1 cellular context compared by ENCODE assay signal in the genomic region with DNA sequence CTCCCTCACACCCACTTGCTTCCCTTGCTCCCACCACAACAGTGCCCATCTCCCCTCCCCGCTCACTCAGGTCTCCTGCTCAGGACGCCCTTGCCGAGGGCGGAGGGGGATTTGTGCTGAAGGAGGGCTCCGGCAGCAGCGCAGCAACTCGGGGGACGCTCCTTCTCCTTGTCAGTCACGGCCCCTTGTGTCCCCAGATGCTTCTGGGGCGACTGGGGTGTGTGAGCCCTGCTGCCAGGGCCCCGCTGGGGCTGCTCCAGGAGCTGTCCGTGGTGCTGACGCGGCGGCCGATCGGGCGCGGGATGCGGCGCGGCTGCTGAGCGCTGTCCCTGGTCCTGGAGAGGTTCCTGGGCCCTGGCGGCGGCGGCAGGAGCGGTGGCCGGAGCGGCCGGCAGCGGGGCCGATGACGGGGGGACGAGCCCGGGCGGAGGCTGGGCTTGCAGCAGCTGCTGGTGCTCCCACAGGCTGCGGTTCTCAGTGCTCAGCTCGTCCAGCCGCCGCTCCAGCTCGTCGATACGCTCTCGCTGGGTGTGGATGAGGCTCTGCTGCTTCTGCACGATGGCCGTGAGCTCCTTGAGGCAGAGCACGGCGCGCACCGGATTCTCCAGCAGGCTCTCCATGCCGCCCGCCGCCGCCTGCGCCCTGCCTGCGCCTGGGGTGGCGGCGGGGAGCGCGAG.
TF ChIP-seq lines count a peak whose summit lies in the region.
"Not testable (repeated sequence)": the region's sequence is repeated elsewhere in the genome, so short reads cannot be mapped to it uniquely, and the experiment has no call there.

No MANE protein-coding gene starts in this region.

TF ChIP-seq in HepG2, 621 proteins besides CTCF, POLR2A, EP300 and RAD21 (continued from another document and continues in another):
- TF ChIP-seq, protein P1, sequence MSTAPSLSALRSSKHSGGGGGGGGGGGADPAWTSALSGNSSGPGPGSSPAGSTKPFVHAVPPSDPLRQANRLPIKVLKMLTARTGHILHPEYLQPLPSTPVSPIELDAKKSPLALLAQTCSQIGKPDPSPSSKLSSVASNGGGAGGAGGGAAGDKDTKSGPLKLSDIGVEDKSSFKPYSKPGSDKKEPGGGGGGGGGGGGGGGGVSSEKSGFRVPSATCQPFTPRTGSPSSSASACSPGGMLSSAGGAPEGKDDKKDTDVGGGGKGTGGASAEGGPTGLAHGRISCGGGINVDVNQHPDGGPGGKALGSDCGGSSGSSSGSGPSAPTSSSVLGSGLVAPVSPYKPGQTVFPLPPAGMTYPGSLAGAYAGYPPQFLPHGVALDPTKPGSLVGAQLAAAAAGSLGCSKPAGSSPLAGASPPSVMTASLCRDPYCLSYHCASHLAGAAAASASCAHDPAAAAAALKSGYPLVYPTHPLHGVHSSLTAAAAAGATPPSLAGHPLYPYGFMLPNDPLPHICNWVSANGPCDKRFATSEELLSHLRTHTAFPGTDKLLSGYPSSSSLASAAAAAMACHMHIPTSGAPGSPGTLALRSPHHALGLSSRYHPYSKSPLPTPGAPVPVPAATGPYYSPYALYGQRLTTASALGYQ (CRISPR knock-in tag; IDR thresholded peaks at IDR 0.05): peak; percentile 74
- not testable (repeated sequence) for TF ChIP-seq SOX13 (IDR thresholded peaks at IDR 0.05)
- TF ChIP-seq SOX13 (CRISPR knock-in tag; conservative IDR thresholded peaks at IDR 0.05 in 1 of 2, IDR thresholded peaks at IDR 0.05 in 1 of 2) (0 out of 4 replicates have a peak, but pooled peaks of 1 of the 2 experiments have one; percentile 27), ZFP90 (CRISPR knock-in tag; IDR thresholded peaks at IDR 0.05; ENCODE audit: borderline replicate concordance) (peak; percentile 91; the same call in 1 of the 2 replicates), RARA (CRISPR knock-in tag; IDR thresholded peaks at IDR 0.05) (peak; percentile 53; the same call in 1 of the 2 replicates), ZSCAN20 (CRISPR knock-in tag; IDR thresholded peaks at IDR 0.05; ENCODE audit: borderline replicate concordance) (peak; percentile 91; the same call in 1 of the 2 replicates), MED13 (CRISPR knock-in tag; IDR thresholded peaks at IDR 0.05) (peak; percentile 93), IRF2 (CRISPR knock-in tag; IDR thresholded peaks at IDR 0.05) (peak; percentile 58; the same call in 1 of the 2 replicates), TAF1 (CRISPR knock-in tag; IDR thresholded peaks at IDR 0.05) (peak; percentile 26; the same call in 1 of the 2 replicates), JARID2 (CRISPR knock-in tag; IDR thresholded peaks at IDR 0.05; ENCODE audit: insufficient replicate concordance) (peak; percentile 35), ZNF773 (CRISPR knock-in tag; IDR thresholded peaks at IDR 0.05; ENCODE audit: borderline replicate concordance) (peak; percentile 87; the same call in 1 of the 2 replicates), ZNF124 (CRISPR knock-in tag; IDR thresholded peaks at IDR 0.05) (peak; percentile 74; the same call in 1 of the 2 replicates), ZFP1 (CRISPR knock-in tag; IDR thresholded peaks at IDR 0.05) (peak; percentile 51; the same call in 1 of the 2 replicates)
- TF ChIP-seq, protein P2, sequence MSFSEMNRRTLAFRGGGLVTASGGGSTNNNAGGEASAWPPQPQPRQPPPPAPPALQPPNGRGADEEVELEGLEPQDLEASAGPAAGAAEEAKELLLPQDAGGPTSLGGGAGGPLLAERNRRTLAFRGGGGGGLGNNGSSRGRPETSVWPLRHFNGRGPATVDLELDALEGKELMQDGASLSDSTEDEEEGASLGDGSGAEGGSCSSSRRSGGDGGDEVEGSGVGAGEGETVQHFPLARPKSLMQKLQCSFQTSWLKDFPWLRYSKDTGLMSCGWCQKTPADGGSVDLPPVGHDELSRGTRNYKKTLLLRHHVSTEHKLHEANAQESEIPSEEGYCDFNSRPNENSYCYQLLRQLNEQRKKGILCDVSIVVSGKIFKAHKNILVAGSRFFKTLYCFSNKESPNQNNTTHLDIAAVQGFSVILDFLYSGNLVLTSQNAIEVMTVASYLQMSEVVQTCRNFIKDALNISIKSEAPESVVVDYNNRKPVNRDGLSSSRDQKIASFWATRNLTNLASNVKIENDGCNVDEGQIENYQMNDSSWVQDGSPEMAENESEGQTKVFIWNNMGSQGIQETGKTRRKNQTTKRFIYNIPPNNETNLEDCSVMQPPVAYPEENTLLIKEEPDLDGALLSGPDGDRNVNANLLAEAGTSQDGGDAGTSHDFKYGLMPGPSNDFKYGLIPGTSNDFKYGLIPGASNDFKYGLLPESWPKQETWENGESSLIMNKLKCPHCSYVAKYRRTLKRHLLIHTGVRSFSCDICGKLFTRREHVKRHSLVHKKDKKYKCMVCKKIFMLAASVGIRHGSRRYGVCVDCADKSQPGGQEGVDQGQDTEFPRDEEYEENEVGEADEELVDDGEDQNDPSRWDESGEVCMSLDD (CRISPR knock-in tag; IDR thresholded peaks at IDR 0.05; ENCODE audit: borderline replicate concordance): peak; percentile 82
- TF ChIP-seq, protein P3, sequence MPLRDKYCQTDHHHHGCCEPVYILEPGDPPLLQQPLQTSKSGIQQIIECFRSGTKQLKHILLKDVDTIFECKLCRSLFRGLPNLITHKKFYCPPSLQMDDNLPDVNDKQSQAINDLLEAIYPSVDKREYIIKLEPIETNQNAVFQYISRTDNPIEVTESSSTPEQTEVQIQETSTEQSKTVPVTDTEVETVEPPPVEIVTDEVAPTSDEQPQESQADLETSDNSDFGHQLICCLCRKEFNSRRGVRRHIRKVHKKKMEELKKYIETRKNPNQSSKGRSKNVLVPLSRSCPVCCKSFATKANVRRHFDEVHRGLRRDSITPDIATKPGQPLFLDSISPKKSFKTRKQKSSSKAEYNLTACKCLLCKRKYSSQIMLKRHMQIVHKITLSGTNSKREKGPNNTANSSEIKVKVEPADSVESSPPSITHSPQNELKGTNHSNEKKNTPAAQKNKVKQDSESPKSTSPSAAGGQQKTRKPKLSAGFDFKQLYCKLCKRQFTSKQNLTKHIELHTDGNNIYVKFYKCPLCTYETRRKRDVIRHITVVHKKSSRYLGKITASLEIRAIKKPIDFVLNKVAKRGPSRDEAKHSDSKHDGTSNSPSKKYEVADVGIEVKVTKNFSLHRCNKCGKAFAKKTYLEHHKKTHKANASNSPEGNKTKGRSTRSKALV (CRISPR knock-in tag; IDR thresholded peaks at IDR 0.05): peak; percentile 69
- TF ChIP-seq, protein P4, sequence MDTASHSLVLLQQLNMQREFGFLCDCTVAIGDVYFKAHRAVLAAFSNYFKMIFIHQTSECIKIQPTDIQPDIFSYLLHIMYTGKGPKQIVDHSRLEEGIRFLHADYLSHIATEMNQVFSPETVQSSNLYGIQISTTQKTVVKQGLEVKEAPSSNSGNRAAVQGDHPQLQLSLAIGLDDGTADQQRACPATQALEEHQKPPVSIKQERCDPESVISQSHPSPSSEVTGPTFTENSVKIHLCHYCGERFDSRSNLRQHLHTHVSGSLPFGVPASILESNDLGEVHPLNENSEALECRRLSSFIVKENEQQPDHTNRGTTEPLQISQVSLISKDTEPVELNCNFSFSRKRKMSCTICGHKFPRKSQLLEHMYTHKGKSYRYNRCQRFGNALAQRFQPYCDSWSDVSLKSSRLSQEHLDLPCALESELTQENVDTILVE (CRISPR knock-in tag; IDR thresholded peaks at IDR 0.05): peak; percentile 70; the same call in 1 of the 2 replicates
- TF ChIP-seq, protein P5, sequence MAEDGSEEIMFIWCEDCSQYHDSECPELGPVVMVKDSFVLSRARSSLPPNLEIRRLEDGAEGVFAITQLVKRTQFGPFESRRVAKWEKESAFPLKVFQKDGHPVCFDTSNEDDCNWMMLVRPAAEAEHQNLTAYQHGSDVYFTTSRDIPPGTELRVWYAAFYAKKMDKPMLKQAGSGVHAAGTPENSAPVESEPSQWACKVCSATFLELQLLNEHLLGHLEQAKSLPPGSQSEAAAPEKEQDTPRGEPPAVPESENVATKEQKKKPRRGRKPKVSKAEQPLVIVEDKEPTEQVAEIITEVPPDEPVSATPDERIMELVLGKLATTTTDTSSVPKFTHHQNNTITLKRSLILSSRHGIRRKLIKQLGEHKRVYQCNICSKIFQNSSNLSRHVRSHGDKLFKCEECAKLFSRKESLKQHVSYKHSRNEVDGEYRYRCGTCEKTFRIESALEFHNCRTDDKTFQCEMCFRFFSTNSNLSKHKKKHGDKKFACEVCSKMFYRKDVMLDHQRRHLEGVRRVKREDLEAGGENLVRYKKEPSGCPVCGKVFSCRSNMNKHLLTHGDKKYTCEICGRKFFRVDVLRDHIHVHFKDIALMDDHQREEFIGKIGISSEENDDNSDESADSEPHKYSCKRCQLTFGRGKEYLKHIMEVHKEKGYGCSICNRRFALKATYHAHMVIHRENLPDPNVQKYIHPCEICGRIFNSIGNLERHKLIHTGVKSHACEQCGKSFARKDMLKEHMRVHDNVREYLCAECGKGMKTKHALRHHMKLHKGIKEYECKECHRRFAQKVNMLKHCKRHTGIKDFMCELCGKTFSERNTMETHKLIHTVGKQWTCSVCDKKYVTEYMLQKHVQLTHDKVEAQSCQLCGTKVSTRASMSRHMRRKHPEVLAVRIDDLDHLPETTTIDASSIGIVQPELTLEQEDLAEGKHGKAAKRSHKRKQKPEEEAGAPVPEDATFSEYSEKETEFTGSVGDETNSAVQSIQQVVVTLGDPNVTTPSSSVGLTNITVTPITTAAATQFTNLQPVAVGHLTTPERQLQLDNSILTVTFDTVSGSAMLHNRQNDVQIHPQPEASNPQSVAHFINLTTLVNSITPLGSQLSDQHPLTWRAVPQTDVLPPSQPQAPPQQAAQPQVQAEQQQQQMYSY (CRISPR knock-in tag; IDR thresholded peaks at IDR 0.05): peak; percentile 55; the same call in 1 of the 2 replicates
- TF ChIP-seq, protein P6, sequence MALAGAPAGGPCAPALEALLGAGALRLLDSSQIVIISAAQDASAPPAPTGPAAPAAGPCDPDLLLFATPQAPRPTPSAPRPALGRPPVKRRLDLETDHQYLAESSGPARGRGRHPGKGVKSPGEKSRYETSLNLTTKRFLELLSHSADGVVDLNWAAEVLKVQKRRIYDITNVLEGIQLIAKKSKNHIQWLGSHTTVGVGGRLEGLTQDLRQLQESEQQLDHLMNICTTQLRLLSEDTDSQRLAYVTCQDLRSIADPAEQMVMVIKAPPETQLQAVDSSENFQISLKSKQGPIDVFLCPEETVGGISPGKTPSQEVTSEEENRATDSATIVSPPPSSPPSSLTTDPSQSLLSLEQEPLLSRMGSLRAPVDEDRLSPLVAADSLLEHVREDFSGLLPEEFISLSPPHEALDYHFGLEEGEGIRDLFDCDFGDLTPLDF (CRISPR knock-in tag; IDR thresholded peaks at IDR 0.05): peak; percentile 73
- TF ChIP-seq, protein P7, sequence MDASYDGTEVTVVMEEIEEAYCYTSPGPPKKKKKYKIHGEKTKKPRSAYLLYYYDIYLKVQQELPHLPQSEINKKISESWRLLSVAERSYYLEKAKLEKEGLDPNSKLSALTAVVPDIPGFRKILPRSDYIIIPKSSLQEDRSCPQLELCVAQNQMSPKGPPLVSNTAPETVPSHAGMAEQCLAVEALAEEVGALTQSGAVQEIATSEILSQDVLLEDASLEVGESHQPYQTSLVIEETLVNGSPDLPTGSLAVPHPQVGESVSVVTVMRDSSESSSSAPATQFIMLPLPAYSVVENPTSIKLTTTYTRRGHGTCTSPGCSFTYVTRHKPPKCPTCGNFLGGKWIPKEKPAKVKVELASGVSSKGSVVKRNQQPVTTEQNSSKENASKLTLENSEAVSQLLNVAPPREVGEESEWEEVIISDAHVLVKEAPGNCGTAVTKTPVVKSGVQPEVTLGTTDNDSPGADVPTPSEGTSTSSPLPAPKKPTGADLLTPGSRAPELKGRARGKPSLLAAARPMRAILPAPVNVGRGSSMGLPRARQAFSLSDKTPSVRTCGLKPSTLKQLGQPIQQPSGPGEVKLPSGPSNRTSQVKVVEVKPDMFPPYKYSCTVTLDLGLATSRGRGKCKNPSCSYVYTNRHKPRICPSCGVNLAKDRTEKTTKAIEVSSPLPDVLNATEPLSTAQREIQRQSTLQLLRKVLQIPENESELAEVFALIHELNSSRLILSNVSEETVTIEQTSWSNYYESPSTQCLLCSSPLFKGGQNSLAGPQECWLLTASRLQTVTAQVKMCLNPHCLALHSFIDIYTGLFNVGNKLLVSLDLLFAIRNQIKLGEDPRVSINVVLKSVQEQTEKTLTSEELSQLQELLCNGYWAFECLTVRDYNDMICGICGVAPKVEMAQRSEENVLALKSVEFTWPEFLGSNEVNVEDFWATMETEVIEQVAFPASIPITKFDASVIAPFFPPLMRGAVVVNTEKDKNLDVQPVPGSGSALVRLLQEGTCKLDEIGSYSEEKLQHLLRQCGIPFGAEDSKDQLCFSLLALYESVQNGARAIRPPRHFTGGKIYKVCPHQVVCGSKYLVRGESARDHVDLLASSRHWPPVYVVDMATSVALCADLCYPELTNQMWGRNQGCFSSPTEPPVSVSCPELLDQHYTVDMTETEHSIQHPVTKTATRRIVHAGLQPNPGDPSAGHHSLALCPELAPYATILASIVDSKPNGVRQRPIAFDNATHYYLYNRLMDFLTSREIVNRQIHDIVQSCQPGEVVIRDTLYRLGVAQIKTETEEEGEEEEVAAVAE (CRISPR knock-in tag; IDR thresholded peaks at IDR 0.05; ENCODE audit: borderline replicate concordance): 0 out of 2 replicates have a peak, but pooled peaks have one; percentile 64
- TF ChIP-seq, protein P8, sequence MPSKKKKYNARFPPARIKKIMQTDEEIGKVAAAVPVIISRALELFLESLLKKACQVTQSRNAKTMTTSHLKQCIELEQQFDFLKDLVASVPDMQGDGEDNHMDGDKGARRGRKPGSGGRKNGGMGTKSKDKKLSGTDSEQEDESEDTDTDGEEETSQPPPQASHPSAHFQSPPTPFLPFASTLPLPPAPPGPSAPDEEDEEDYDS (CRISPR knock-in tag; IDR thresholded peaks at IDR 0.05): 0 out of 2 replicates have a peak, but pooled peaks have one; percentile 27
- TF ChIP-seq, protein P9, sequence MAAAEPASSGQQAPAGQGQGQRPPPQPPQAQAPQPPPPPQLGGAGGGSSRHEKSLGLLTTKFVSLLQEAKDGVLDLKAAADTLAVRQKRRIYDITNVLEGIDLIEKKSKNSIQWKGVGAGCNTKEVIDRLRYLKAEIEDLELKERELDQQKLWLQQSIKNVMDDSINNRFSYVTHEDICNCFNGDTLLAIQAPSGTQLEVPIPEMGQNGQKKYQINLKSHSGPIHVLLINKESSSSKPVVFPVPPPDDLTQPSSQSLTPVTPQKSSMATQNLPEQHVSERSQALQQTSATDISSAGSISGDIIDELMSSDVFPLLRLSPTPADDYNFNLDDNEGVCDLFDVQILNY (CRISPR knock-in tag; conservative IDR thresholded peaks at IDR 0.05): peak; percentile 49; the same call in 1 of the 2 replicates
- TF ChIP-seq, protein P10, sequence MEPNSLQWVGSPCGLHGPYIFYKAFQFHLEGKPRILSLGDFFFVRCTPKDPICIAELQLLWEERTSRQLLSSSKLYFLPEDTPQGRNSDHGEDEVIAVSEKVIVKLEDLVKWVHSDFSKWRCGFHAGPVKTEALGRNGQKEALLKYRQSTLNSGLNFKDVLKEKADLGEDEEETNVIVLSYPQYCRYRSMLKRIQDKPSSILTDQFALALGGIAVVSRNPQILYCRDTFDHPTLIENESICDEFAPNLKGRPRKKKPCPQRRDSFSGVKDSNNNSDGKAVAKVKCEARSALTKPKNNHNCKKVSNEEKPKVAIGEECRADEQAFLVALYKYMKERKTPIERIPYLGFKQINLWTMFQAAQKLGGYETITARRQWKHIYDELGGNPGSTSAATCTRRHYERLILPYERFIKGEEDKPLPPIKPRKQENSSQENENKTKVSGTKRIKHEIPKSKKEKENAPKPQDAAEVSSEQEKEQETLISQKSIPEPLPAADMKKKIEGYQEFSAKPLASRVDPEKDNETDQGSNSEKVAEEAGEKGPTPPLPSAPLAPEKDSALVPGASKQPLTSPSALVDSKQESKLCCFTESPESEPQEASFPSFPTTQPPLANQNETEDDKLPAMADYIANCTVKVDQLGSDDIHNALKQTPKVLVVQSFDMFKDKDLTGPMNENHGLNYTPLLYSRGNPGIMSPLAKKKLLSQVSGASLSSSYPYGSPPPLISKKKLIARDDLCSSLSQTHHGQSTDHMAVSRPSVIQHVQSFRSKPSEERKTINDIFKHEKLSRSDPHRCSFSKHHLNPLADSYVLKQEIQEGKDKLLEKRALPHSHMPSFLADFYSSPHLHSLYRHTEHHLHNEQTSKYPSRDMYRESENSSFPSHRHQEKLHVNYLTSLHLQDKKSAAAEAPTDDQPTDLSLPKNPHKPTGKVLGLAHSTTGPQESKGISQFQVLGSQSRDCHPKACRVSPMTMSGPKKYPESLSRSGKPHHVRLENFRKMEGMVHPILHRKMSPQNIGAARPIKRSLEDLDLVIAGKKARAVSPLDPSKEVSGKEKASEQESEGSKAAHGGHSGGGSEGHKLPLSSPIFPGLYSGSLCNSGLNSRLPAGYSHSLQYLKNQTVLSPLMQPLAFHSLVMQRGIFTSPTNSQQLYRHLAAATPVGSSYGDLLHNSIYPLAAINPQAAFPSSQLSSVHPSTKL (CRISPR knock-in tag; IDR thresholded peaks at IDR 0.05): peak; percentile 60; the same call in 1 of the 2 replicates
